8 cellular contexts compared by ENCODE assay signal in the genomic region with DNA sequence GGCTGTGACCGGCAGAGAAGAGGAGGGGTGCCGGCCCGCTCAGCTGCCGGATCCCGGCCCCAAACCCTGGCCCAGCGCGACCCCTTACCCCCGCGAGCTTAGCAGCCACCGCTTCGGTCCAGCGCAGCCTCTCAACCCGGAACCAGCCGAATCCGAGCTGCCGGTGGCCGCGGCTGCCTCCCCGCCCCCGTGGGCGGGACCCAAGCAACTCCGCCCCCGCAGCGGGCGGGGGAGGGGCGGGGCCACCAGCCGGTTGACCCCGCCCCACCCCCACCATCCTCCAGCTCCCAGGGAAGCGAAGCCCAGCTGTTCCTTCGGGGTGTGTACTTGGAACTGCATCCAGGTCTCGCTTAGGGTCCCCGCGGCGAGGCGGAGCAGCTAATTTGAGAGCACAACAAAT. TPM values are rescaled to one million over a fixed set of nuclear protein-coding genes. Genes with fewer than 3 reads are reported as not detected.
A peak's percentile ranks its signal among the peaks of the same experiment; 100 is the strongest.
DNase-seq lines count a peak whose midpoint lies in the region; ATAC-seq, FAIRE-seq and TF ChIP-seq lines count a peak whose summit lies in the region.

A gene (minus strand): TSS at position 138 of the 400 bp plus-strand sequence. CDS start 611 bp downstream, outside the sequence.

- no peaks in the 10 kb centered on the region for H3K9me3 Mint-ChIP-seq in activated T-helper 17 cell treated with anti-CD3 and anti-CD28 coated beads, Interleukin-2, amount 50 U/mL, for 72 hours
- H3K9me3 Mint-ChIP-seq in natural killer cell treated with Interleukin-12 subunit alpha and Interleukin-12 subunit beta and Interleukin-15 and Interleukin-18, amount 100 ng/mL, for 72 hours = no peaks in the 10 kb centered on the region

- no peaks in the 10 kb centered on the region for H4K20me1 ChIP-seq in KMS-11 (ENCODE audit: insufficient read depth)

- peak; percentile 45 for ATAC-seq in activated T-helper 17 cell treated with anti-CD3 and anti-CD28 coated beads, Interleukin-2, amount 50 U/mL, for 72 hours (replicated peaks)
- ATAC-seq in natural killer cell treated with Interleukin-12 subunit alpha and Interleukin-12 subunit beta and Interleukin-15 and Interleukin-18, amount 100 ng/mL, for 72 hours = peak; percentile 78 to 83

- DNase-seq in BJ (ENCODE audit: low read depth) (peak; percentile 35), GM20000 (ENCODE audit: low spot score) (peak; percentile 96), RCC 7860 (ENCODE audit: low spot score) (peak; percentile 49), fibroblast of pulmonary artery (ENCODE audit: low read depth) (peak; percentile 86)
- DNase-seq in natural killer cell treated with Interleukin-12 subunit alpha and Interleukin-12 subunit beta and Interleukin-15 and Interleukin-18, amount 100 ng/mL, for 72 hours (ENCODE audit: low spot score) = peak; percentile 83
- peak; percentile 68 for DNase-seq in stimulated activated naive CD4-positive, alpha-beta T cell treated with Interleukin-2 at 50 U/mL for 16 hours (lab: John Stamatoyannopoulos, UW)

- no peaks in the 10 kb centered on the region for H3K36me3 ChIP-seq in BJ (ENCODE audit: control insufficient read depth, insufficient read depth, low read length)
- H3K36me3 ChIP-seq in KMS-11 (ENCODE audit: insufficient read depth) = no peaks in the 10 kb centered on the region

- POLR2A ChIA-PET in BJ (lab: Charles Lee) = no interaction called here

- H3K27me3 ChIP-seq in BJ (ENCODE audit: control insufficient read depth, insufficient read depth, low read length) (peaks cover 2% of the 10 kb centered on the region; the same call in 1 of the 2 replicates), KMS-11 (ENCODE audit: insufficient read depth, low read depth) (no peaks in the 10 kb centered on the region)

- H3K9ac ChIP-seq in KMS-11 = peak within 1 kb of the TSS; percentile 18; the same call in 1 of the 2 replicates

- peak within 1 kb of the TSS; percentile 93 for H3K4me2 ChIP-seq in KMS-11

- CTCF ChIA-PET in BJ (lab: Yijun Ruan, JAX) = interaction anchor here (0.6 to 1.8 kb wide), 7 partner anchors 9 to 128 kb away, joined by 3 to 8 read pairs (median 3); no protein-coding TSS in a partner anchor

- H3K79me2 ChIP-seq in KMS-11 (ENCODE audit: insufficient read depth, low read depth) = no peaks in the 10 kb centered on the region

- no peak for FAIRE-seq in RCC 7860 (lab: Jason Lieb, UNC)

- H3K4me3 ChIP-seq in BJ (ENCODE audit: low read depth, low read length) (peak within 1 kb of the TSS; percentile 70), KMS-11 (IDR thresholded peaks at IDR 0.05; ENCODE audit: insufficient read depth, low read depth, low read length) (peak within 1 kb of the TSS; percentile 51), fibroblast of pulmonary artery (replicated peaks; ENCODE audit: low read depth, low read length) (peak within 1 kb of the TSS; percentile 75)

- no peaks in the 10 kb centered on the region for H3K36me3 Mint-ChIP-seq in activated T-helper 17 cell treated with anti-CD3 and anti-CD28 coated beads, Interleukin-2, amount 50 U/mL, for 72 hours (ENCODE audit: low read depth)
- H3K36me3 Mint-ChIP-seq in natural killer cell treated with Interleukin-12 subunit alpha and Interleukin-12 subunit beta and Interleukin-15 and Interleukin-18, amount 100 ng/mL, for 72 hours = no peaks in the 10 kb centered on the region

- peaks cover 3% of the 10 kb centered on the region for H3K27me3 Mint-ChIP-seq in activated T-helper 17 cell treated with anti-CD3 and anti-CD28 coated beads, Interleukin-2, amount 50 U/mL, for 72 hours
- H3K27me3 Mint-ChIP-seq in natural killer cell treated with Interleukin-12 subunit alpha and Interleukin-12 subunit beta and Interleukin-15 and Interleukin-18, amount 100 ng/mL, for 72 hours = peaks cover 15% of the 10 kb centered on the region in 2 donors

- no peak for TF ChIP-seq CTCF in BJ (IDR thresholded peaks at IDR 0.05; ENCODE audit: insufficient read depth, low read depth, low read length)
- no peak for TF ChIP-seq CTCF in GM20000 (IDR thresholded peaks at IDR 0.05; ENCODE audit: extremely low read depth, missing control alignments)
- TF ChIP-seq CTCF in KMS-11 (conservative IDR thresholded peaks at IDR 0.05; ENCODE audit: low read depth, low read length) = no peak
- no peak for TF ChIP-seq CTCF in fibroblast of pulmonary artery (IDR thresholded peaks at IDR 0.05; ENCODE audit: low read length, missing control alignments)

- peak within 1 kb of the TSS; percentile 88 for H2AFZ ChIP-seq in KMS-11 (ENCODE audit: low read depth)

- H3K4me3 Mint-ChIP-seq in activated T-helper 17 cell treated with anti-CD3 and anti-CD28 coated beads, Interleukin-2, amount 50 U/mL, for 72 hours = peak within 1 kb of the TSS; percentile 67
- H3K4me3 Mint-ChIP-seq in natural killer cell treated with Interleukin-12 subunit alpha and Interleukin-12 subunit beta and Interleukin-15 and Interleukin-18, amount 100 ng/mL, for 72 hours = peak within 1 kb of the TSS; percentile 87

- H3K4me1 Mint-ChIP-seq in activated T-helper 17 cell treated with anti-CD3 and anti-CD28 coated beads, Interleukin-2, amount 50 U/mL, for 72 hours = peaks cover 17% of the 10 kb centered on the region
- peaks cover 32 to 33% of the 10 kb centered on the region in 2 donors for H3K4me1 Mint-ChIP-seq in natural killer cell treated with Interleukin-12 subunit alpha and Interleukin-12 subunit beta and Interleukin-15 and Interleukin-18, amount 100 ng/mL, for 72 hours (ENCODE audit: low read depth in 2 of 2)

- no peak within 1 kb of the TSS for H3K27ac ChIP-seq in KMS-11

- H3K27ac Mint-ChIP-seq in activated T-helper 17 cell treated with anti-CD3 and anti-CD28 coated beads, Interleukin-2, amount 50 U/mL, for 72 hours = peak within 1 kb of the TSS; percentile 17
- H3K27ac Mint-ChIP-seq in natural killer cell treated with Interleukin-12 subunit alpha and Interleukin-12 subunit beta and Interleukin-15 and Interleukin-18, amount 100 ng/mL, for 72 hours = peak within 1 kb of the TSS; percentile 42 to 45

- H3K4me1 ChIP-seq in KMS-11 (ENCODE audit: low read depth, poor library complexity, severe bottlenecking) = peaks cover 10% of the 10 kb centered on the region

RNA-seq across cellular contexts. Expression of the gene that starts here (rescaled TPM):
- 3.0 and 5.2 TPM in 2 replicates for polyA plus RNA-seq in BJ (2011; rRNA removed)
- polyA minus RNA-seq in BJ (2011; rRNA and poly(A)+ RNA removed) = 2.4 and 7.2 TPM in 2 replicates
- total RNA-seq in activated T-helper 17 cell treated with anti-CD3 and anti-CD28 coated beads, Interleukin-2, amount 50 U/mL, for 72 hours = 1 to 10 TPM; 4.3 to 6.5 TPM
- total RNA-seq in natural killer cell treated with Interleukin-12 subunit alpha and Interleukin-12 subunit beta and Interleukin-15 and Interleukin-18, amount 100 ng/mL, for 72 hours = 10 to 100 TPM in 1 of 2 donors, 1 to 10 TPM in 1; 8.7 to 15.0 TPM

Comparison
In these comparisons a context has a peak if more than half of its experiments do, and no peak if none do; other contexts are left out.
1. DNase-seq: peak in every context shown above with its lines; median percentile 96 in GM20000; 86 in fibroblast of pulmonary artery; 83 in natural killer cell treated with Interleukin-12 subunit alpha and Interleukin-12 subunit beta and Interleukin-15 and Interleukin-18, amount 100 ng/mL, for 72 hours; 68 in stimulated activated naive CD4-positive, alpha-beta T cell treated with Interleukin-2 at 50 U/mL for 16 hours; 49 in RCC 7860; 35 in BJ.